9 cellular contexts compared by ENCODE assay signal in genomic region chr11:111918390-111919256, GRCh38. TPM values are rescaled to one million over a fixed set of nuclear protein-coding genes. Genes with fewer than 3 reads are reported as not detected.
DNase-seq lines count a peak whose midpoint lies in the region; ATAC-seq and TF ChIP-seq lines count a peak whose summit lies in the region.
"Had no signal": no experiment of that assay in that cellular context is flagged by ENCODE, and none has a peak within 500 bp of the region (broad histone marks: within the 10 kb centered on the region; RNA-seq: fewer than 3 reads in every experiment).

TSS of gene C11orf52 (plus strand) at chr11:111918913. CDS start at chr11:111918973, 60 bp downstream.

- H3K27ac Mint-ChIP-seq in T-helper 2 cell treated with Interferon-gamma antibody and Interleukin-4, amounts not matched to agents 5 μg/mL and 100 μg/mL, for 36 hours = no peak within 1 kb of the TSS

- peaks cover 39% of the 10 kb centered on the region for H3K4me1 ChIP-seq in GM23248 (ENCODE audit: insufficient read depth)
- peaks cover 14 to 46% (median 17%) of the 10 kb centered on the region in 3 donors for H3K4me1 ChIP-seq in esophagus squamous epithelium

- H3K4me1 Mint-ChIP-seq in T-helper 2 cell treated with Interferon-gamma antibody and Interleukin-4, amounts not matched to agents 5 μg/mL and 100 μg/mL, for 36 hours (ENCODE audit: low read depth) = no peaks in the 10 kb centered on the region

- no peaks in the 10 kb centered on the region for H4K20me1 ChIP-seq in GM23248 (ENCODE audit: insufficient read depth)

- WGBS in GM23248 (ENCODE audit: low coverage in 1 of 2, low lambda C conversion rate in 2 of 2, missing lambda C conversion rate in 2 of 2), 2 experiments = 54% methylated on average over 19 of the region's 19 CpGs
- 41 to 62% methylated on average over 7 to 17 of the region's 19 CpGs for WGBS in esophagus squamous epithelium, 2 donors

- peaks cover 22% of the 10 kb centered on the region for H3F3A ChIP-seq in GM23248 (ENCODE audit: insufficient read depth)

- DNase-seq in GM23248 (peak; percentile 66), NCI-H345 (lab: John Stamatoyannopoulos, UW) (peak; percentile 97), esophagus squamous epithelium (lab: John Stamatoyannopoulos, UW) (no peak), omental fat pad (ENCODE audit: low spot score) (no peak), GM19240 (ENCODE audit: insufficient read length, low spot score) (no peak), OCI-M1 (lab: John Stamatoyannopoulos, UW) (no peak)
- no peak for DNase-seq in T-helper 2 cell treated with Interferon-gamma antibody and Interleukin-4, amounts not matched to agents 5 μg/mL and 100 μg/mL, for 36 hours (ENCODE audit: low spot score)

- no peaks in the 10 kb centered on the region for H3K9me3 Mint-ChIP-seq in T-helper 2 cell treated with Interferon-gamma antibody and Interleukin-4, amounts not matched to agents 5 μg/mL and 100 μg/mL, for 36 hours

- H3K4me3 ChIP-seq in GM23248 (peak within 1 kb of the TSS; percentile 29; the same call in 1 of the 2 replicates), esophagus squamous epithelium (peak within 1 kb of the TSS in 3 of 4 donors; percentile 29 to 53 (median 32))

- H3K27me3 ChIP-seq in GM23248 (replicated peaks; ENCODE audit: insufficient read depth) (no peaks in the 10 kb centered on the region), esophagus squamous epithelium (no peaks in the 10 kb centered on the region)

- intact Hi-C loops in esophagus squamous epithelium (cut with DNase I) = no loop called here

- H3K4me2 ChIP-seq in GM23248 (ENCODE audit: unreplicated experiment) = peak within 1 kb of the TSS; percentile 57

- in situ Hi-C loops in GM23248 (cut with MboI) = no loop called here

- no peak within 1 kb of the TSS for H3K4me3 Mint-ChIP-seq in T-helper 2 cell treated with Interferon-gamma antibody and Interleukin-4, amounts not matched to agents 5 μg/mL and 100 μg/mL, for 36 hours

- peaks cover 44% of the 10 kb centered on the region for H3K27me3 Mint-ChIP-seq in T-helper 2 cell treated with Interferon-gamma antibody and Interleukin-4, amounts not matched to agents 5 μg/mL and 100 μg/mL, for 36 hours (ENCODE audit: low read depth)

- H3K36me3 Mint-ChIP-seq in T-helper 2 cell treated with Interferon-gamma antibody and Interleukin-4, amounts not matched to agents 5 μg/mL and 100 μg/mL, for 36 hours (ENCODE audit: low read depth) = no peaks in the 10 kb centered on the region

- H3K36me3 ChIP-seq in GM23248 (ENCODE audit: low read depth) (no peaks in the 10 kb centered on the region), esophagus squamous epithelium (no peaks in the 10 kb centered on the region)

- H3K9me2 ChIP-seq in GM23248 (ENCODE audit: insufficient read depth) = no peaks in the 10 kb centered on the region

- H3K79me2 ChIP-seq in GM23248 (ENCODE audit: insufficient read depth) = peaks cover 17% of the 10 kb centered on the region

- no peaks in the 10 kb centered on the region for H3K9me3 ChIP-seq in GM23248 (ENCODE audit: low read depth)
- no peaks in the 10 kb centered on the region for H3K9me3 ChIP-seq in esophagus squamous epithelium

- TF ChIP-seq CTCF in esophagus squamous epithelium (IDR thresholded peaks at IDR 0.05) (peak in 1 of 6 experiments; percentile 9), omental fat pad (IDR thresholded peaks at IDR 0.05) (no peak)

- H2AFZ ChIP-seq in GM23248 = peak within 1 kb of the TSS; percentile 83

- peak within 1 kb of the TSS; percentile 15 for H3K27ac ChIP-seq in GM23248
- H3K27ac ChIP-seq in esophagus squamous epithelium = peak within 1 kb of the TSS; percentile 75 to 85 (median 80)

- H3K9ac ChIP-seq in GM23248 = peak within 1 kb of the TSS; percentile 32; the same call in 1 of the 2 replicates

- no peak for TF ChIP-seq POLR2A in esophagus squamous epithelium (IDR thresholded peaks at IDR 0.05)

- peak; percentile 70 for ATAC-seq in omental fat pad (ENCODE audit: low FRiP score)
- ATAC-seq in GM18511 (IDR thresholded peaks at IDR 0.05; ENCODE audit: unreplicated experiment) = no peak

RNA-seq across cellular contexts. Expression of gene C11orf52, which starts in this region (rescaled TPM):
- 2.1 and 3.5 TPM in 2 replicates for total RNA-seq in GM23248 (2014; rRNA removed; shearing (Covaris generic))
- 0.78 and 1.2 TPM in 2 replicates for polyA plus RNA-seq in GM23248 (2016; fragmentation: Nextera tagmentation; extraction: Ambion mirVana)
- 10 to 100 TPM in 1 of 4 donors, 1 to 10 TPM in 3; 2.4 to 10.2 (median 3.7) TPM for total RNA-seq in esophagus squamous epithelium
- 1 to 10 TPM in 3 of 4 donors, not detected in 1; 3.4 to 7.9 (median 7.5) TPM for total RNA-seq in omental fat pad
- total RNA-seq: T-helper 2 cell treated with Interferon-gamma antibody and Interleukin-4, amounts not matched to agents 100 ng/mL and 5 ng/mL, for 36 hours had no signal

Comparison
In these comparisons a context has a peak if more than half of its experiments do, and no peak if none do; other contexts are left out.
1. DNase-seq: peak in GM23248 (single experiment) and NCI-H345 (single experiment); none in esophagus squamous epithelium (single experiment), omental fat pad (single experiment), GM19240 (single experiment), T-helper 2 cell treated with Interferon-gamma antibody and Interleukin-4, amounts not matched to agents 5 μg/mL and 100 μg/mL, for 36 hours (single experiment) and OCI-M1 (single experiment).